Comparison of ENCODE assay signal across 21 cellular contexts in the genomic region with DNA sequence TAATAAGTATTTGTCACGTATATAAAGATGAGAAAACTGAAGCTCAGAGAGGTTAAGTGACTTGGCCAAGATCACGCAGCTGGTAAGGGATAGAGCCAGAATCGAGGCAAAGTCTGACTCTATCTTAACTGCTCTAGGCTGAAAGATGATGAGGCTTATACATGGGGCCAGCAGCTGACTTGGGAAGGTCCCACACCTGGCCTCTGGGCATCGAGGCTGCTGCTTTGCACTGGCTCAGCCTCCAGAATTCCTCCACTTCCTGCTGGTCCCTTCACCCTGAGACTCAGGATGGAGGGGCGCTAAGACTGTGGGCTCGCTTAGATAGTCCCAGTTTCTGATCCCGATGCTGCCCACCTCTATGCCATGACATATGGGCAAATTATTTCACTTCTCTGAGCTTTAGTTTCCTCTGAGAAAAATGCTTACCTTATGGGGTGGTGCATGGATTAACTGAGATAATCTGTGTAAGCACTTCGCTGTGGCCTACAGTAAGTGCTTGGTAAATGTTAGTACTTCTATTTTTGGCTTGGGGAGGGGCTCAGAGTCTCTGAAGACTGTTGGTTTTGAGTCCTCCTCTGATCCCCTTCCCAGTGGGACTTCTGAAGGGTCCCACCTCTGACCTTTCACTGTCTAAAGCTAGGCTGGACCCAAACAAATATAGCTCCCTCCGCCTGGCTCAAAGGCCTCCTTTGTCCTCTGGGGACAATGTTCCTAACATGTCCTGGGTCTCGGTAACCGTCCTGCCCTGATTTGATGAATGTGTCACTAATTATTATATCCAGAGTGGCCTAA. TPM values are rescaled to one million over a fixed set of nuclear protein-coding genes. Genes with fewer than 3 reads are reported as not detected.
"Had no signal": no experiment of that assay in that cellular context is flagged by ENCODE, and none has a peak within 500 bp of the region (broad histone marks: within the 10 kb centered on the region; RNA-seq: fewer than 3 reads in every experiment).

No MANE protein-coding gene starts in this region.

- ATAC-seq: activated CD4-positive, CD25-positive, alpha-beta regulatory T cell treated with anti-CD3 and anti-CD28 coated beads, Interleukin-2, amount 50 U/mL, for 24 hours; activated CD8-positive, alpha-beta T cell treated with anti-CD3 and anti-CD28 coated beads, Interleukin-2, amount 10 ng/mL, durations not matched to agents 7 days and 5 days; body of pancreas; lower lobe of right lung; sciatic nerve; stimulated activated naive B cell treated with anti-CD40 and anti-IgM and Interleukin-4, amounts not matched to agents 10 μg/mL and 1 μg/mL and 100 μg/mL, for 72 hours had no signal

- H3K27ac ChIP-seq: body of pancreas, coronary artery, esophagus muscularis mucosa, lower lobe of right lung, tibial artery had no signal

- H3K9me3 ChIP-seq: body of pancreas, esophagus muscularis mucosa, lower lobe of right lung, tibial artery had no signal

- H3K36me3 ChIP-seq: esophagus muscularis mucosa, lower lobe of right lung, tibial artery had no signal

- DNase-seq: activated CD4-positive, alpha-beta T cell treated with anti-CD3 and anti-CD28 coated beads, Interleukin-2, amount 10 ng/mL, durations not matched to agents 7 days and 5 days; activated CD8-positive, alpha-beta T cell treated with anti-CD3 and anti-CD28 coated beads, Interleukin-2, amount 10 ng/mL, durations not matched to agents 7 days and 5 days; activated naive CD4-positive, alpha-beta T cell treated with Interleukin-2 at 50 U/mL for 16 hours; activated naive CD8-positive, alpha-beta T cell treated with anti-CD3 and anti-CD28 coated beads, Interleukin-2, amount 10 ng/mL, durations not matched to agents 7 days and 5 days; activated T-cell treated with anti-CD3 and anti-CD28 coated beads, Interleukin-2, amount 50 U/mL, for 24 hours; amygdala; body of pancreas; central memory CD4-positive, alpha-beta T cell; effector CD4-positive, alpha-beta T cell; lower lobe of right lung; stimulated activated naive B cell treated with anti-CD40 and anti-IgM and Interleukin-4, amounts not matched to agents 10 μg/mL and 1 μg/mL and 100 μg/mL, for 72 hours; tibial artery had no signal

- H3K4me3 ChIP-seq: body of pancreas, coronary artery, esophagus muscularis mucosa, lower lobe of right lung, tibial artery had no signal

- H3K27me3 ChIP-seq: body of pancreas, esophagus muscularis mucosa, tibial artery had no signal

- H3K4me1 ChIP-seq: body of pancreas, esophagus muscularis mucosa, lower lobe of right lung, tibial artery had no signal

RNA-seq across cellular contexts. Expression of gene CAMK2A, which starts 35.0 kb away (rescaled TPM):
- total RNA-seq: activated CD4-positive, alpha-beta T cell treated with anti-CD3 and anti-CD28 coated beads, Interleukin-2, amount 10 ng/mL, durations not matched to agents 7 days and 5 days; activated CD8-positive, alpha-beta T cell treated with anti-CD3 and anti-CD28 coated beads, Interleukin-2, amount 10 ng/mL, durations not matched to agents 7 days and 5 days; activated naive CD8-positive, alpha-beta T cell treated with anti-CD3 and anti-CD28 coated beads, Interleukin-2, amount 10 ng/mL, durations not matched to agents 7 days and 5 days; activated T-helper 2 cell treated with anti-CD3 and anti-CD28 coated beads, Interferon-gamma antibody, Interleukin-2, Interleukin-4, amounts not matched to agents 10 μg/mL and 5 μg/mL and 100 μg/mL, durations not matched to agents 14 hours and 24 hours and 36 hours; endothelial cell of umbilical vein; pulmonary artery endothelial cell; subcutaneous adipose tissue; T-helper 1 cell treated with Interleukin-12 subunit alpha and Interleukin-12 subunit beta and Interleukin-4 antibody, amounts not matched to agents 30 ng/mL and 1 ng/mL, for 36 hours had no signal

RNA-seq across cellular contexts. Expression of gene ARSI, which starts 48.1 kb away (rescaled TPM):
- total RNA-seq: activated CD4-positive, alpha-beta T cell treated with anti-CD3 and anti-CD28 coated beads, Interleukin-2, amount 10 ng/mL, durations not matched to agents 7 days and 5 days; activated CD8-positive, alpha-beta T cell treated with anti-CD3 and anti-CD28 coated beads, Interleukin-2, amount 10 ng/mL, durations not matched to agents 7 days and 5 days; activated naive CD8-positive, alpha-beta T cell treated with anti-CD3 and anti-CD28 coated beads, Interleukin-2, amount 10 ng/mL, durations not matched to agents 7 days and 5 days; activated T-helper 2 cell treated with anti-CD3 and anti-CD28 coated beads, Interferon-gamma antibody, Interleukin-2, Interleukin-4, amounts not matched to agents 10 μg/mL and 5 μg/mL and 100 μg/mL, durations not matched to agents 14 hours and 24 hours and 36 hours; pulmonary artery endothelial cell; T-helper 1 cell treated with Interleukin-12 subunit alpha and Interleukin-12 subunit beta and Interleukin-4 antibody, amounts not matched to agents 30 ng/mL and 1 ng/mL, for 36 hours had no signal
